Comparison of ENCODE assay signal across 33 cellular contexts in the genomic region with DNA sequence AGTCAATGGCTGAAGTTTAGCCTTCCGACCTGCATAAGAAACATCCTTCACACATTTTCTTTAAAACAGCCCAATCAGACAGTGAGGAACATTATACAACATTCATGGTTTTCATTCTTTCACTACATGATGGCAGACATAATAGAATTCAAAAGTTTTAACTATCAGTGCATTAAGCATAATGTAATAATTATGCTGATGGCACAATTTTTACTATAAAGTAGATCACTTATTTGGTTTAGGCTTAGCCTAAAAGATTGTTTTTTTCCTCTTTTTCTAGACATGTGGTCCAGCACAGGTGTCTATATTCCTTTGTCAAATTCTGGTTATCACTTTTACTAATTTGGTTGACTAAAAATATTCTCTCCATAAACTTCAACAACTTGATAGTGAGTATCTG. TPM values are rescaled to one million over a fixed set of nuclear protein-coding genes. Genes with fewer than 3 reads are reported as not detected.
"Had no signal": no experiment of that assay in that cellular context is flagged by ENCODE, and none has a peak within 500 bp of the region (broad histone marks: within the 10 kb centered on the region; RNA-seq: fewer than 3 reads in every experiment).

No MANE protein-coding gene starts in this region.

- H3K27me3 ChIP-seq: ascending aorta, breast epithelium, cardiac muscle cell, colonic mucosa had no signal

- FAIRE-seq: endometrium, endothelial cell of umbilical vein, frontal cortex had no signal

- H3K27ac Mint-ChIP-seq: activated CD4-positive, alpha-beta memory T cell treated with anti-CD3 and anti-CD28 coated beads, Interleukin-2, amount 10 ng/mL, durations not matched to agents 7 days and 5 days; activated CD4-positive, alpha-beta T cell treated with anti-CD3 and anti-CD28 coated beads for 36 hours; activated CD4-positive, alpha-beta T cell treated with anti-CD3 and anti-CD28 coated beads, Interleukin-2, amount 10 ng/mL, durations not matched to agents 24 days and 14 days; activated naive CD4-positive, alpha-beta T cell treated with anti-CD3 and anti-CD28 coated beads, Interleukin-2, amount 10 ng/mL, durations not matched to agents 7 days and 5 days; activated naive CD4-positive, alpha-beta T cell treated with anti-CD3 and anti-CD28 coated beads, Interleukin-2, amount 50 U/mL, for 72 hours; activated naive CD8-positive, alpha-beta T cell treated with anti-CD3 and anti-CD28 coated beads, Interleukin-2, amount 10 ng/mL, durations not matched to agents 7 days and 5 days; activated T-cell treated with anti-CD3 and anti-CD28 coated beads, Interleukin-2, amount 50 U/mL, for 24 hours; activated T-cell treated with anti-CD3 and anti-CD28 coated beads, Interleukin-2, amount 50 U/mL, for 72 hours; brain; T-helper 2 cell treated with Interferon-gamma antibody and Interleukin-4, amounts not matched to agents 5 μg/mL and 100 μg/mL, for 36 hours had no signal

- H3K4me3 Mint-ChIP-seq: activated CD4-positive, alpha-beta memory T cell treated with anti-CD3 and anti-CD28 coated beads, Interleukin-2, amount 10 ng/mL, durations not matched to agents 7 days and 5 days; activated CD4-positive, alpha-beta T cell treated with anti-CD3 and anti-CD28 coated beads for 36 hours; activated CD4-positive, alpha-beta T cell treated with anti-CD3 and anti-CD28 coated beads, Interleukin-2, amount 10 ng/mL, durations not matched to agents 24 days and 14 days; activated naive CD4-positive, alpha-beta T cell treated with anti-CD3 and anti-CD28 coated beads, Interleukin-2, amount 10 ng/mL, durations not matched to agents 7 days and 5 days; activated naive CD8-positive, alpha-beta T cell treated with anti-CD3 and anti-CD28 coated beads, Interleukin-2, amount 10 ng/mL, durations not matched to agents 7 days and 5 days; activated T-cell treated with anti-CD3 and anti-CD28 coated beads, Interleukin-2, amount 50 U/mL, for 24 hours; activated T-cell treated with anti-CD3 and anti-CD28 coated beads, Interleukin-2, amount 50 U/mL, for 72 hours; brain; T-helper 2 cell treated with Interferon-gamma antibody and Interleukin-4, amounts not matched to agents 5 μg/mL and 100 μg/mL, for 36 hours had no signal

- H3K36me3 ChIP-seq: ascending aorta, breast epithelium, cardiac muscle cell, colonic mucosa, WERI-Rb-1 had no signal

- ATAC-seq: activated CD4-positive, alpha-beta T cell treated with anti-CD3 and anti-CD28 coated beads for 36 hours; activated naive CD4-positive, alpha-beta T cell treated with anti-CD3 and anti-CD28 coated beads, Interleukin-2, amount 50 U/mL, for 72 hours; activated T-cell treated with anti-CD3 and anti-CD28 coated beads, Interleukin-2, amount 50 U/mL, for 72 hours had no signal

- H3K36me3 Mint-ChIP-seq: activated naive CD4-positive, alpha-beta T cell treated with anti-CD3 and anti-CD28 coated beads, Interleukin-2, amount 10 ng/mL, durations not matched to agents 7 days and 5 days; activated naive CD4-positive, alpha-beta T cell treated with anti-CD3 and anti-CD28 coated beads, Interleukin-2, amount 50 U/mL, for 72 hours; activated naive CD8-positive, alpha-beta T cell treated with anti-CD3 and anti-CD28 coated beads, Interleukin-2, amount 10 ng/mL, durations not matched to agents 7 days and 5 days; brain had no signal

- H3K9me3 ChIP-seq: ascending aorta, breast epithelium, colonic mucosa had no signal

- DNase-seq: activated CD4-positive, alpha-beta memory T cell treated with anti-CD3 and anti-CD28 coated beads, Interleukin-2, amount 10 ng/mL, durations not matched to agents 7 days and 5 days; activated CD4-positive, alpha-beta T cell treated with anti-CD3 and anti-CD28 coated beads for 36 hours; activated CD4-positive, alpha-beta T cell treated with anti-CD3 and anti-CD28 coated beads, Interleukin-2, amount 10 ng/mL, durations not matched to agents 24 days and 14 days; activated CD4-positive, alpha-beta T cell treated with anti-CD3 and anti-CD28 coated beads, Interleukin-2, amount 50 U/mL, for 4 hours; activated CD4-positive, CD25-positive, alpha-beta regulatory T cell; activated CD4-positive, CD25-positive, alpha-beta regulatory T cell treated with anti-CD3 and anti-CD28 coated beads, Interleukin-2, amount 50 U/mL, for 72 hours; activated CD8-positive, alpha-beta memory T cell treated with anti-CD3 and anti-CD28 coated beads, Interleukin-2, amount 50 U/mL, for 48 hours; activated gamma-delta T cell; activated naive CD4-positive, alpha-beta T cell; activated naive CD4-positive, alpha-beta T cell treated with anti-CD3 and anti-CD28 coated beads, Interleukin-2, amount 10 ng/mL, durations not matched to agents 7 days and 5 days; activated naive CD8-positive, alpha-beta T cell treated with anti-CD3 and anti-CD28 coated beads, Interleukin-2, amount 10 ng/mL, durations not matched to agents 7 days and 5 days; activated T-cell treated with anti-CD3 and anti-CD28 coated beads for 4 hours; activated T-cell treated with anti-CD3 and anti-CD28 coated beads, Interleukin-2, amount 50 U/mL, for 24 hours; activated T-cell treated with anti-CD3 and anti-CD28 coated beads, Interleukin-2, amount 50 U/mL, for 72 hours; central memory CD4-positive, alpha-beta T cell; cerebellar nuclear complex; colonic mucosa; effector CD8-positive, alpha-beta T cell; foreskin fibroblast; head of caudate nucleus; hippocampal formation; T1000; WERI-Rb-1 had no signal

- H3K27me3 Mint-ChIP-seq: activated CD4-positive, alpha-beta memory T cell treated with anti-CD3 and anti-CD28 coated beads, Interleukin-2, amount 10 ng/mL, durations not matched to agents 7 days and 5 days; activated naive CD4-positive, alpha-beta T cell treated with anti-CD3 and anti-CD28 coated beads, Interleukin-2, amount 10 ng/mL, durations not matched to agents 7 days and 5 days had no signal

- H3K4me1 ChIP-seq: ascending aorta, breast epithelium, colonic mucosa had no signal

- H3K4me3 ChIP-seq: ascending aorta, breast epithelium, cardiac muscle cell, colonic mucosa had no signal

- H3K4me1 Mint-ChIP-seq: activated CD4-positive, alpha-beta memory T cell treated with anti-CD3 and anti-CD28 coated beads, Interleukin-2, amount 10 ng/mL, durations not matched to agents 7 days and 5 days; activated CD4-positive, alpha-beta T cell treated with anti-CD3 and anti-CD28 coated beads for 36 hours; activated CD4-positive, alpha-beta T cell treated with anti-CD3 and anti-CD28 coated beads, Interleukin-2, amount 10 ng/mL, durations not matched to agents 24 days and 14 days; activated naive CD4-positive, alpha-beta T cell treated with anti-CD3 and anti-CD28 coated beads, Interleukin-2, amount 10 ng/mL, durations not matched to agents 7 days and 5 days; activated naive CD8-positive, alpha-beta T cell treated with anti-CD3 and anti-CD28 coated beads, Interleukin-2, amount 10 ng/mL, durations not matched to agents 7 days and 5 days had no signal

- H3K9me3 Mint-ChIP-seq: activated CD4-positive, alpha-beta memory T cell treated with anti-CD3 and anti-CD28 coated beads, Interleukin-2, amount 10 ng/mL, durations not matched to agents 7 days and 5 days; activated CD4-positive, alpha-beta T cell treated with anti-CD3 and anti-CD28 coated beads, Interleukin-2, amount 10 ng/mL, durations not matched to agents 24 days and 14 days; activated naive CD4-positive, alpha-beta T cell treated with anti-CD3 and anti-CD28 coated beads, Interleukin-2, amount 10 ng/mL, durations not matched to agents 7 days and 5 days; activated naive CD8-positive, alpha-beta T cell treated with anti-CD3 and anti-CD28 coated beads, Interleukin-2, amount 10 ng/mL, durations not matched to agents 7 days and 5 days; activated T-cell treated with anti-CD3 and anti-CD28 coated beads, Interleukin-2, amount 50 U/mL, for 24 hours; activated T-cell treated with anti-CD3 and anti-CD28 coated beads, Interleukin-2, amount 50 U/mL, for 72 hours; T-helper 2 cell treated with Interferon-gamma antibody and Interleukin-4, amounts not matched to agents 5 μg/mL and 100 μg/mL, for 36 hours had no signal

- H3K27ac ChIP-seq: ascending aorta, breast epithelium, cardiac muscle cell, colonic mucosa, epithelial cell of prostate, WERI-Rb-1 had no signal

RNA-seq across cellular contexts. Expression of gene EFNA5, which starts 46.5 kb away (rescaled TPM):
- total RNA-seq: activated CD4-positive, alpha-beta memory T cell treated with anti-CD3 and anti-CD28 coated beads, Interleukin-2, amount 10 ng/mL, durations not matched to agents 7 days and 5 days; activated CD4-positive, alpha-beta T cell treated with anti-CD3 and anti-CD28 coated beads for 36 hours; activated CD4-positive, alpha-beta T cell treated with anti-CD3 and anti-CD28 coated beads, Interleukin-2, amount 10 ng/mL, durations not matched to agents 24 days and 14 days; activated naive CD4-positive, alpha-beta T cell treated with anti-CD3 and anti-CD28 coated beads, Interleukin-2, amount 50 U/mL, for 72 hours; activated naive CD8-positive, alpha-beta T cell treated with anti-CD3 and anti-CD28 coated beads, Interleukin-2, amount 10 ng/mL, durations not matched to agents 7 days and 5 days had no signal
